Comparison of ENCODE assay signal across 11 cellular contexts in genomic region chr17:59542960-59543635, GRCh38.
"Had no signal": no experiment of that assay in that cellular context is flagged by ENCODE, and none has a peak within 500 bp of the region (broad histone marks: within the 10 kb centered on the region; RNA-seq: fewer than 3 reads in every experiment).

No MANE protein-coding gene starts in this region.

- H3K27me3 ChIP-seq: hepatocyte, pancreas had no signal

- H3K27ac ChIP-seq: hepatocyte, pancreas had no signal

- H3K9me3 ChIP-seq: pancreas had no signal

- DNase-seq: activated CD4-positive, alpha-beta T cell treated with anti-CD3 and anti-CD28 coated beads, Interleukin-2, amount 50 U/mL, for 1 hour; activated naive CD4-positive, alpha-beta T cell treated with anti-CD3 and anti-CD28 coated beads, Interleukin-2, amount 50 U/mL, for 16 hours; amniotic stem cell; cortex of kidney; effector memory CD4-positive, alpha-beta T cell; pancreas; stimulated activated CD4-positive, alpha-beta T cell treated with anti-CD3 and anti-CD28 coated beads, Interleukin-12 subunit alpha, Interleukin-12 subunit beta, amount 100 ng/mL, for 4 hours; stimulated activated naive CD4-positive, alpha-beta T cell; substantia nigra had no signal

- H3K4me1 ChIP-seq: pancreas had no signal

- H3K4me3 ChIP-seq: hepatocyte, pancreas had no signal

- H3K36me3 ChIP-seq: pancreas had no signal

- FAIRE-seq: frontal cortex, pancreas had no signal
